In genomic region chr11:102447941-102448868, GRCh38 we compare ENCODE assay signal across 1 cellular context.
TF ChIP-seq lines count a peak whose summit lies in the region.

No MANE protein-coding gene starts in this region.

TF ChIP-seq in HEK293, 187 proteins besides CTCF, POLR2A, EP300 and RAD21 (continued from another document):
- TF ChIP-seq ZNF280C (tag by site-specific recombination; IDR thresholded peaks at IDR 0.05) (no peak), FEZF1 (tag by site-specific recombination; IDR thresholded peaks at IDR 0.05) (peak; percentile 64), KLF8 (tag by site-specific recombination; IDR thresholded peaks at IDR 0.05) (no peak), ZNF488 (tag by site-specific recombination; IDR thresholded peaks at IDR 0.05) (no peak), KLF7 (tag by site-specific recombination; IDR thresholded peaks at IDR 0.05; ENCODE audit: borderline replicate concordance) (no peak), ZNF600 (tag by site-specific recombination; IDR thresholded peaks at IDR 0.05) (no peak), ZNF560 (tag by site-specific recombination; IDR thresholded peaks at IDR 0.05; ENCODE audit: borderline replicate concordance) (no peak), TRIM28 (IDR thresholded peaks at IDR 0.05; ENCODE audit: borderline replicate concordance, low read length) (peak; percentile 61; the same call in 1 of the 2 replicates), ZNF571 (tag by site-specific recombination; IDR thresholded peaks at IDR 0.05) (no peak), ZNF148 (tag by site-specific recombination; IDR thresholded peaks at IDR 0.05; ENCODE audit: borderline replicate concordance) (no peak), ZNF768 (tag by site-specific recombination; IDR thresholded peaks at IDR 0.05) (no peak), ZNF692 (tag by site-specific recombination; IDR thresholded peaks at IDR 0.05) (no peak), ELK4 (IDR thresholded peaks at IDR 0.05; ENCODE audit: borderline replicate concordance, low read depth, low read length) (no peak), INSM2 (tag by site-specific recombination; IDR thresholded peaks at IDR 0.05) (no peak)
